In the genomic region with DNA sequence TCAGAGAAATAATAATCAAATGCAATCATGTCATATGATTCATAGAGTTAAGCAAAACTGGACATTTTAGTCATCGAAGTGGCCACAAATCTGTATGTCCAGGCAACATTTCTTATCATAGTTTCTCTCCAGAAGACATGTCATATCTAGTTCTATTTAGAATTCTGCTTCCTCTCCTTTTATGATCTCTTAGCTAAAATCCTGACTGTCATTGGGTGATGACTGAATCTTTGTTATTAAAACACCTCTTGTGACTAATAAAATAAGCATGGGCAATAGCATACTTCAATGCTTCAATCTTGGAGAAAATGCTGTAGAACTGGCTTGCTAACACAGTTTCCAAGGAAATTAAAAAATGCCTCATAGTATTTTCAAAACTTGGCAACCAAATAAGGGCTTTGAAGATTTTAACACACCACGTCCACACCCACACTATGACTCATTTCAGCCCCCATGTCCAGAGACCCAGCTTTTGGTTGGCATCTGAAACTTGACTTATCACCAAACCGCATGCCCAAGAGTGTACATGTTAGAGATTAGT, we compare ENCODE assay signal across 16 cellular contexts.
DNase-seq lines count a peak whose midpoint lies in the region; ATAC-seq and TF ChIP-seq lines count a peak whose summit lies in the region.
"Had no signal": no experiment of that assay in that cellular context is flagged by ENCODE, and none has a peak within 500 bp of the region (broad histone marks: within the 10 kb centered on the region; RNA-seq: fewer than 3 reads in every experiment).

No MANE protein-coding gene starts in this region.

- DNase-seq in GM04503 (ENCODE audit: low read depth): peak; percentile 69
- peak; percentile 81 for DNase-seq in RWPE1 (ENCODE audit: low spot score)
- DNase-seq in fibroblast of gingiva (ENCODE audit: low read depth): peak; percentile 88
- peak; percentile 41 for DNase-seq in skeletal muscle cell (ENCODE audit: low read depth)
- no peak for DNase-seq in NCI-H2107 treated with DMSO at 0.1 percent for 48 hours (lab: John Stamatoyannopoulos, UW; ENCODE audit: unreplicated experiment)
- DNase-seq in DMS79 treated with DMSO at 0.1 percent for 48 hours (lab: John Stamatoyannopoulos, UW): no peak
- DNase-seq in DMS114 treated with DMSO at 0.1 percent for 48 hours (lab: John Stamatoyannopoulos, UW; ENCODE audit: unreplicated experiment): no peak
- DNase-seq: activated T-cell treated with anti-CD3 and anti-CD28 coated beads, Interleukin-2, amount 50 U/mL, for 4 hours; left ventricle myocardium inferior; NCI-H2227 treated with DMSO at 0.1 percent for 48 hours; stimulated activated CD4-positive, alpha-beta T cell treated with anti-CD3 and anti-CD28 coated beads, Interleukin-2, amount 100 ng/mL, for 24 hours; stimulated activated naive CD8-positive, alpha-beta T cell treated with anti-CD3 and anti-CD28 coated beads, Interleukin-15, amount 100 ng/mL, for 72 hours had no signal

- H3K27ac ChIP-seq in RWPE1: no peak overlapping the region
- H3K27ac ChIP-seq: gastroesophageal sphincter, left ventricle myocardium inferior, SK-N-MC had no signal

- POLR2A ChIA-PET in RWPE1 (lab: Yijun Ruan, JAX; ENCODE audit: low non-redundant PET): no interaction called here

- CTCF ChIA-PET in RWPE1 (lab: Yijun Ruan, JAX): no interaction called here

- H3K4me3 ChIP-seq in skeletal muscle cell (ENCODE audit: low read depth, low read length): no peak overlapping the region
- H3K4me3 ChIP-seq: gastroesophageal sphincter, left ventricle myocardium inferior, SK-N-MC had no signal

- TF ChIP-seq CTCF in RWPE1 (conservative IDR thresholded peaks at IDR 0.05; ENCODE audit: low read depth): no peak

- no peak for ATAC-seq in GM21447 (IDR thresholded peaks at IDR 0.05; ENCODE audit: unreplicated experiment)
- ATAC-seq: activated CD4-positive, CD25-positive, alpha-beta regulatory T cell treated with anti-CD3 and anti-CD28 coated beads, Interleukin-2, amount 50 U/mL, for 24 hours; activated T-cell treated with anti-CD3 and anti-CD28 coated beads, Interleukin-2, amount 50 U/mL, for 4 hours; gastroesophageal sphincter; stimulated activated naive CD8-positive, alpha-beta T cell treated with anti-CD3 and anti-CD28 coated beads, Interleukin-15, amount 100 ng/mL, for 72 hours had no signal

Comparison
In these comparisons a context has a peak if more than half of its experiments do, and no peak if none do; other contexts are left out.
1. DNase-seq: peak in GM04503 (single experiment), RWPE1 (single experiment), fibroblast of gingiva (single experiment) and skeletal muscle cell (single experiment); none in NCI-H2107 treated with DMSO at 0.1 percent for 48 hours (single experiment), DMS79 treated with DMSO at 0.1 percent for 48 hours (single experiment) and DMS114 treated with DMSO at 0.1 percent for 48 hours (single experiment).